Comparison of ENCODE assay signal across 1 cellular context in genomic region chr15:62920569-62921502, GRCh38.
TF ChIP-seq lines count a peak whose summit lies in the region.

No MANE protein-coding gene starts in this region.

TF ChIP-seq in GM23338, 12 proteins besides CTCF, POLR2A, EP300 and RAD21:
- TF ChIP-seq, protein P1, sequence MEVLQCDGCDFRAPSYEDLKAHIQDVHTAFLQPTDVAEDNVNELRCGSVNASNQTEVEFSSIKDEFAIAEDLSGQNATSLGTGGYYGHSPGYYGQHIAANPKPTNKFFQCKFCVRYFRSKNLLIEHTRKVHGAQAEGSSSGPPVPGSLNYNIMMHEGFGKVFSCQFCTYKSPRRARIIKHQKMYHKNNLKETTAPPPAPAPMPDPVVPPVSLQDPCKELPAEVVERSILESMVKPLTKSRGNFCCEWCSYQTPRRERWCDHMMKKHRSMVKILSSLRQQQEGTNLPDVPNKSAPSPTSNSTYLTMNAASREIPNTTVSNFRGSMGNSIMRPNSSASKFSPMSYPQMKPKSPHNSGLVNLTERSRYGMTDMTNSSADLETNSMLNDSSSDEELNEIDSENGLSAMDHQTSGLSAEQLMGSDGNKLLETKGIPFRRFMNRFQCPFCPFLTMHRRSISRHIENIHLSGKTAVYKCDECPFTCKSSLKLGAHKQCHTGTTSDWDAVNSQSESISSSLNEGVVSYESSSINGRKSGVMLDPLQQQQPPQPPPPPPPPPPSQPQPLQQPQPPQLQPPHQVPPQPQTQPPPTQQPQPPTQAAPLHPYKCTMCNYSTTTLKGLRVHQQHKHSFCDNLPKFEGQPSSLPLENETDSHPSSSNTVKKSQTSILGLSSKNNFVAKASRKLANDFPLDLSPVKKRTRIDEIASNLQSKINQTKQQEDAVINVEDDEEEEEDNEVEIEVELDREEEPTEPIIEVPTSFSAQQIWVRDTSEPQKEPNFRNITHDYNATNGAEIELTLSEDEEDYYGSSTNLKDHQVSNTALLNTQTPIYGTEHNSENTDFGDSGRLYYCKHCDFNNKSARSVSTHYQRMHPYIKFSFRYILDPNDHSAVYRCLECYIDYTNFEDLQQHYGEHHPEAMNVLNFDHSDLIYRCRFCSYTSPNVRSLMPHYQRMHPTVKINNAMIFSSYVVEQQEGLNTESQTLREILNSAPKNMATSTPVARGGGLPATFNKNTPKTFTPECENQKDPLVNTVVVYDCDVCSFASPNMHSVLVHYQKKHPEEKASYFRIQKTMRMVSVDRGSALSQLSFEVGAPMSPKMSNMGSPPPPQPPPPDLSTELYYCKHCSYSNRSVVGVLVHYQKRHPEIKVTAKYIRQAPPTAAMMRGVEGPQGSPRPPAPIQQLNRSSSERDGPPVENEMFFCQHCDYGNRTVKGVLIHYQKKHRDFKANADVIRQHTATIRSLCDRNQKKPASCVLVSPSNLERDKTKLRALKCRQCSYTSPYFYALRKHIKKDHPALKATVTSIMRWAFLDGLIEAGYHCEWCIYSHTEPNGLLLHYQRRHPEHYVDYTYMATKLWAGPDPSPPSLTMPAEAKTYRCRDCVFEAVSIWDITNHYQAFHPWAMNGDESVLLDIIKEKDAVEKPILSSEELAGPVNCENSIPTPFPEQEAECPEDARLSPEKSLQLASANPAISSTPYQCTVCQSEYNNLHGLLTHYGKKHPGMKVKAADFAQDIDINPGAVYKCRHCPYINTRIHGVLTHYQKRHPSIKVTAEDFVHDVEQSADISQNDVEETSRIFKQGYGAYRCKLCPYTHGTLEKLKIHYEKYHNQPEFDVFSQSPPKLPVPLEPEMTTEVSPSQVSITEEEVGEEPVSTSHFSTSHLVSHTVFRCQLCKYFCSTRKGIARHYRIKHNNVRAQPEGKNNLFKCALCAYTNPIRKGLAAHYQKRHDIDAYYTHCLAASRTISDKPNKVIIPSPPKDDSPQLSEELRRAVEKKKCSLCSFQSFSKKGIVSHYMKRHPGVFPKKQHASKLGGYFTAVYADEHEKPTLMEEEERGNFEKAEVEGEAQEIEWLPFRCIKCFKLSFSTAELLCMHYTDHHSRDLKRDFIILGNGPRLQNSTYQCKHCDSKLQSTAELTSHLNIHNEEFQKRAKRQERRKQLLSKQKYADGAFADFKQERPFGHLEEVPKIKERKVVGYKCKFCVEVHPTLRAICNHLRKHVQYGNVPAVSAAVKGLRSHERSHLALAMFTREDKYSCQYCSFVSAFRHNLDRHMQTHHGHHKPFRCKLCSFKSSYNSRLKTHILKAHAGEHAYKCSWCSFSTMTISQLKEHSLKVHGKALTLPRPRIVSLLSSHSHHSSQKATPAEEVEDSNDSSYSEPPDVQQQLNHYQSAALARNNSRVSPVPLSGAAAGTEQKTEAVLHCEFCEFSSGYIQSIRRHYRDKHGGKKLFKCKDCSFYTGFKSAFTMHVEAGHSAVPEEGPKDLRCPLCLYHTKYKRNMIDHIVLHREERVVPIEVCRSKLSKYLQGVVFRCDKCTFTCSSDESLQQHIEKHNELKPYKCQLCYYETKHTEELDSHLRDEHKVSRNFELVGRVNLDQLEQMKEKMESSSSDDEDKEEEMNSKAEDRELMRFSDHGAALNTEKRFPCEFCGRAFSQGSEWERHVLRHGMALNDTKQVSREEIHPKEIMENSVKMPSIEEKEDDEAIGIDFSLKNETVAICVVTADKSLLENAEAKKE (CRISPR knock-in tag; IDR thresholded peaks at IDR 0.05): no peak
- TF ChIP-seq CREB1 (CRISPR knock-in tag; IDR thresholded peaks at IDR 0.05; ENCODE audit: low read depth) (no peak), EZH2 (IDR thresholded peaks at IDR 0.05; ENCODE audit: low read depth, unreplicated experiment) (no peak), ZNF331 (CRISPR knock-in tag; IDR thresholded peaks at IDR 0.05; ENCODE audit: low read depth) (no peak), EZH2phosphoT487 (IDR thresholded peaks at IDR 0.05; ENCODE audit: unreplicated experiment) (no peak), NANOG (IDR thresholded peaks at IDR 0.05; ENCODE audit: borderline replicate concordance) (no peak), JUNB (IDR thresholded peaks at IDR 0.05; ENCODE audit: unreplicated experiment) (no peak), STAT1 (IDR thresholded peaks at IDR 0.05; ENCODE audit: unreplicated experiment) (no peak)
- TF ChIP-seq, protein P2, sequence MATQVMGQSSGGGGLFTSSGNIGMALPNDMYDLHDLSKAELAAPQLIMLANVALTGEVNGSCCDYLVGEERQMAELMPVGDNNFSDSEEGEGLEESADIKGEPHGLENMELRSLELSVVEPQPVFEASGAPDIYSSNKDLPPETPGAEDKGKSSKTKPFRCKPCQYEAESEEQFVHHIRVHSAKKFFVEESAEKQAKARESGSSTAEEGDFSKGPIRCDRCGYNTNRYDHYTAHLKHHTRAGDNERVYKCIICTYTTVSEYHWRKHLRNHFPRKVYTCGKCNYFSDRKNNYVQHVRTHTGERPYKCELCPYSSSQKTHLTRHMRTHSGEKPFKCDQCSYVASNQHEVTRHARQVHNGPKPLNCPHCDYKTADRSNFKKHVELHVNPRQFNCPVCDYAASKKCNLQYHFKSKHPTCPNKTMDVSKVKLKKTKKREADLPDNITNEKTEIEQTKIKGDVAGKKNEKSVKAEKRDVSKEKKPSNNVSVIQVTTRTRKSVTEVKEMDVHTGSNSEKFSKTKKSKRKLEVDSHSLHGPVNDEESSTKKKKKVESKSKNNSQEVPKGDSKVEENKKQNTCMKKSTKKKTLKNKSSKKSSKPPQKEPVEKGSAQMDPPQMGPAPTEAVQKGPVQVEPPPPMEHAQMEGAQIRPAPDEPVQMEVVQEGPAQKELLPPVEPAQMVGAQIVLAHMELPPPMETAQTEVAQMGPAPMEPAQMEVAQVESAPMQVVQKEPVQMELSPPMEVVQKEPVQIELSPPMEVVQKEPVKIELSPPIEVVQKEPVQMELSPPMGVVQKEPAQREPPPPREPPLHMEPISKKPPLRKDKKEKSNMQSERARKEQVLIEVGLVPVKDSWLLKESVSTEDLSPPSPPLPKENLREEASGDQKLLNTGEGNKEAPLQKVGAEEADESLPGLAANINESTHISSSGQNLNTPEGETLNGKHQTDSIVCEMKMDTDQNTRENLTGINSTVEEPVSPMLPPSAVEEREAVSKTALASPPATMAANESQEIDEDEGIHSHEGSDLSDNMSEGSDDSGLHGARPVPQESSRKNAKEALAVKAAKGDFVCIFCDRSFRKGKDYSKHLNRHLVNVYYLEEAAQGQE (IDR thresholded peaks at IDR 0.05; ENCODE audit: unreplicated experiment): no peak
